In genomic region chr7:44145969-44146897, GRCh38 we compare ENCODE assay signal across 8 cellular contexts. TPM values are rescaled to one million over a fixed set of nuclear protein-coding genes. Genes with fewer than 3 reads are reported as not detected.
DNase-seq lines count a peak whose midpoint lies in the region; ATAC-seq and TF ChIP-seq lines count a peak whose summit lies in the region.

No MANE protein-coding gene starts in this region.

- no peaks in the 10 kb centered on the region for H3K27me3 Mint-ChIP-seq in T-helper 17 cell

- H3K9me3 ChIP-seq in T-helper 17 cell (ENCODE audit: control insufficient read depth, low read length, poor library complexity, severe bottlenecking): no peaks in the 10 kb centered on the region

- TF ChIP-seq CTCF in GM10266 (IDR thresholded peaks at IDR 0.05; ENCODE audit: control insufficient read depth, insufficient read depth, low read depth, missing control alignments) (no peak), astrocyte of the cerebellum (IDR thresholded peaks at IDR 0.05; ENCODE audit: low read depth, low read length, missing control alignments) (no peak)

- in situ Hi-C loops in astrocyte of the cerebellum (cut with HindIII; ENCODE audit: low sequenced_read_pairs): no loop called here

- DNase-seq in GM10266 (ENCODE audit: extremely low spot score) (peak; percentile 79), T-helper 17 cell (peak; percentile 18 to 67 (median 56)), astrocyte of the cerebellum (ENCODE audit: low read depth) (no peak), hepatic stellate cell (ENCODE audit: low spot score) (peak; percentile 64), sciatic nerve (ENCODE audit: low spot score) (peak; percentile 90), NCI-H2081 treated with DMSO at 0.1 percent for 48 hours (lab: John Stamatoyannopoulos, UW) (no peak), LoVo (ENCODE audit: low spot score) (no peak)

- ATAC-seq in T-helper 17 cell: peak; percentile 73
- ATAC-seq in sciatic nerve: peak; percentile 94
- ATAC-seq in GM21526 (IDR thresholded peaks at IDR 0.05; ENCODE audit: low FRiP score, unreplicated experiment): no peak

- peaks cover 6% of the 10 kb centered on the region for H3K4me1 Mint-ChIP-seq in T-helper 17 cell

- H3K4me3 ChIP-seq in astrocyte of the cerebellum (ENCODE audit: low read depth, low read length): peak overlapping the region; percentile 38

- peak overlapping the region; percentile 83 for H3K4me3 Mint-ChIP-seq in T-helper 17 cell

- no peaks in the 10 kb centered on the region for H3K36me3 Mint-ChIP-seq in T-helper 17 cell (ENCODE audit: low read depth)

- intact Hi-C loops in sciatic nerve (cut with DNase I): no loop called here

- no peak overlapping the region for H3K27ac Mint-ChIP-seq in T-helper 17 cell

RNA-seq across cellular contexts. Expression of gene MYL7, which starts 5.1 kb away (rescaled TPM):
- total RNA-seq in T-helper 17 cell (not detected), sciatic nerve (not detected)

RNA-seq across cellular contexts. Expression of gene POLD2, which starts 22.9 kb away (rescaled TPM):
- total RNA-seq in T-helper 17 cell: 10 to 100 TPM; 46.3 to 53.3 TPM
- 67.0 TPM for total RNA-seq in sciatic nerve

RNA-seq across cellular contexts. Expression of gene AEBP1, which starts 42.1 kb away (rescaled TPM):
- total RNA-seq in T-helper 17 cell (1 to 10 TPM; 1.1 to 4.2 TPM), sciatic nerve (236 TPM)

RNA-seq across cellular contexts. Expression of gene GCK, which starts 43.0 kb away (rescaled TPM):
- total RNA-seq in T-helper 17 cell: under 1 TPM in 1 of 2 donors, not detected in 1; 0.45 TPM
- 1.9 TPM for total RNA-seq in sciatic nerve

RNA-seq across cellular contexts. Expression of gene YKT6, which starts 54.5 kb away (rescaled TPM):
- 10 to 100 TPM; 68.2 to 68.9 TPM for total RNA-seq in T-helper 17 cell
- total RNA-seq in sciatic nerve: 51.2 TPM

Comparison
In these comparisons a context has a peak if more than half of its experiments do, and no peak if none do; other contexts are left out.
1. DNase-seq: peak in GM10266 (single experiment), T-helper 17 cell (3 of 3), hepatic stellate cell (single experiment) and sciatic nerve (single experiment); none in astrocyte of the cerebellum (single experiment), NCI-H2081 treated with DMSO at 0.1 percent for 48 hours (single experiment) and LoVo (single experiment).
2. RNA of gene AEBP1, which starts 42.1 kb away (total RNA-seq): 236 TPM in sciatic nerve (single experiment); 1.1 to 4.2 TPM in T-helper 17 cell; every median in the first group is over 10 times any median in the second.